In genomic region chr13:76992548-76993001, GRCh38 we compare ENCODE assay signal across 9 cellular contexts. TPM values are rescaled to one million over a fixed set of nuclear protein-coding genes. Genes with fewer than 3 reads are reported as not detected.
DNase-seq lines count a peak whose midpoint lies in the region; ATAC-seq and TF ChIP-seq lines count a peak whose summit lies in the region.
"Had no signal": no experiment of that assay in that cellular context is flagged by ENCODE, and none has a peak within 500 bp of the region (broad histone marks: within the 10 kb centered on the region; RNA-seq: fewer than 3 reads in every experiment).

No MANE protein-coding gene starts in this region.

- peak; percentile 4 for ATAC-seq in HG02840 (IDR thresholded peaks at IDR 0.05; ENCODE audit: low FRiP score, unreplicated experiment)

- peak overlapping the region; percentile 77 for H3K4me3 Mint-ChIP-seq in Caco-2 (ENCODE audit: unreplicated experiment)

- H3K27me3 Mint-ChIP-seq in Caco-2 (ENCODE audit: insufficient read depth, unreplicated experiment): no peaks in the 10 kb centered on the region

- WGBS in mesodermal cell (ENCODE audit: insufficient coverage in 2 of 2), 2 experiments: 1% methylated on average over 20 of the region's 20 CpGs

- TF ChIP-seq CTCF in Caco-2 (IDR thresholded peaks at IDR 0.05; ENCODE audit: insufficient read depth in 1 of 2, low read depth in 1 of 2, low read length in 1 of 2, severe bottlenecking in 1 of 2, unreplicated experiment in 1 of 2): no peak

- H3K9me3 Mint-ChIP-seq in Caco-2 (ENCODE audit: unreplicated experiment): no peaks in the 10 kb centered on the region

- CTCF ChIA-PET in Caco-2 (lab: Charles Lee): interaction anchor here (0.5 kb wide), 1 partner anchor 50 kb away, joined by 4 read pairs; no protein-coding TSS in a partner anchor

- peak overlapping the region; percentile 76 for H3K27ac Mint-ChIP-seq in Caco-2 (ENCODE audit: unreplicated experiment)

- H3K27ac ChIP-seq in effector memory CD4-positive, alpha-beta T cell (ENCODE audit: insufficient read depth, low read length, poor library complexity, severe bottlenecking): peak overlapping the region; percentile 96
- H3K27ac ChIP-seq in mesodermal cell (ENCODE audit: low read depth, low read length, severe bottlenecking) (peak overlapping the region; percentile 80), temporal lobe (ENCODE audit: low read depth, low read length) (peak overlapping the region; percentile 78)

- no peaks in the 10 kb centered on the region for H3K9me3 ChIP-seq in Caco-2
- no peaks in the 10 kb centered on the region for H3K9me3 ChIP-seq in effector memory CD4-positive, alpha-beta T cell (ENCODE audit: control insufficient read depth, low read length)
- no peaks in the 10 kb centered on the region for H3K9me3 ChIP-seq in mesodermal cell (ENCODE audit: control insufficient read depth, low read length)

- H3K36me3 ChIP-seq in Caco-2 (ENCODE audit: control insufficient read depth, insufficient read depth, low read length) (no peaks in the 10 kb centered on the region), mesodermal cell (ENCODE audit: control insufficient read depth, insufficient read depth, low read length) (peaks cover 11% of the 10 kb centered on the region)
- no peaks in the 10 kb centered on the region for H3K36me3 ChIP-seq in effector memory CD4-positive, alpha-beta T cell (ENCODE audit: control insufficient read depth, insufficient read depth, low read length)

- peak overlapping the region; percentile 74 for H3K4me3 ChIP-seq in Caco-2 (ENCODE audit: low read depth, low read length)
- peak overlapping the region; percentile 86 for H3K4me3 ChIP-seq in effector memory CD4-positive, alpha-beta T cell (ENCODE audit: insufficient read depth, low read depth, low read length, poor library complexity, severe bottlenecking)
- peak overlapping the region; percentile 79 for H3K4me3 ChIP-seq in mesodermal cell (ENCODE audit: extremely low read depth, insufficient read depth, low read length, poor library complexity, severe bottlenecking)

- no peaks in the 10 kb centered on the region for H3K27me3 ChIP-seq in Caco-2 (replicated peaks; ENCODE audit: control insufficient read depth, insufficient read depth, low read length)
- no peaks in the 10 kb centered on the region for H3K27me3 ChIP-seq in effector memory CD4-positive, alpha-beta T cell (replicated peaks; ENCODE audit: control insufficient read depth, insufficient read depth, low read length, poor library complexity, severe bottlenecking)

- intact Hi-C loops in Caco-2 (cut with micrococcal nuclease; ENCODE audit: unreplicated experiment): loop anchor here (1.0 kb wide), 1 partner anchor 35 kb away; the partner anchor contains the start of gene FBXL3

- peak in 1 of 2 experiments; percentile 46 for DNase-seq in Caco-2
- DNase-seq in T-helper 22 cell (ENCODE audit: low read depth): peak; percentile 12
- peak in 1 of 3 donors; percentile 15 for DNase-seq in effector memory CD4-positive, alpha-beta T cell
- no peak for DNase-seq in SHP77 treated with DMSO at 0.1 percent for 48 hours (lab: John Stamatoyannopoulos, UW)
- DNase-seq in cortex of kidney (lab: John Stamatoyannopoulos, UW): no peak

- H3K4me1 ChIP-seq in Caco-2 (peaks cover 10% of the 10 kb centered on the region), mesodermal cell (ENCODE audit: control insufficient read depth, insufficient read depth, low read length, poor library complexity, severe bottlenecking) (peaks cover 5% of the 10 kb centered on the region)
- H3K4me1 ChIP-seq in effector memory CD4-positive, alpha-beta T cell (ENCODE audit: control insufficient read depth, insufficient read depth, low read length, poor library complexity, severe bottlenecking): peaks cover 29% of the 10 kb centered on the region

- peaks cover 14% of the 10 kb centered on the region for H3K36me3 Mint-ChIP-seq in Caco-2 (ENCODE audit: insufficient read depth, unreplicated experiment)

- BruUV-seq in Caco-2 (replicated peaks; lab: Mats Ljungman, UMichigan): TSS peak; percentile 51

- H3K4me1 Mint-ChIP-seq in Caco-2 (ENCODE audit: low read depth, unreplicated experiment): peaks cover 19% of the 10 kb centered on the region

- POLR2A ChIA-PET in Caco-2 (lab: Charles Lee): interaction anchor here (0.5 to 0.9 kb wide), 3 partner anchors 11 to 49 kb away, joined by 5 to 8 read pairs (median 7); partner anchors contain the start of gene FBXL3

RNA-seq across cellular contexts. Expression of gene CLN5, which starts 0.7 kb away (rescaled TPM):
- total RNA-seq in Caco-2 (2022) (15.4 and 20.1 TPM in 2 replicates), temporal lobe (20.7 TPM)
- 13.2 TPM for polyA plus RNA-seq in mesodermal cell (2013, experiment 1 of 2)
- 13.9 TPM for polyA plus RNA-seq in mesodermal cell (2013, experiment 2 of 2)

RNA-seq across cellular contexts. Expression of gene FBXL3, which starts 34.4 kb away (rescaled TPM):
- 26.0 and 31.8 TPM in 2 replicates for total RNA-seq in Caco-2 (2022)
- polyA plus RNA-seq in mesodermal cell (2013, experiment 1 of 2): 27.1 TPM
- 28.9 TPM for polyA plus RNA-seq in mesodermal cell (2013, experiment 2 of 2)
- 83.6 TPM for total RNA-seq in temporal lobe

RNA-seq across cellular contexts. Expression of gene ACOD1, which starts 44.3 kb away (rescaled TPM):
- total RNA-seq in Caco-2 (2022) (not detected in 2 replicates), temporal lobe (under 0.01 TPM)
- polyA plus RNA-seq in mesodermal cell (2013, experiment 1 of 2): not detected
- polyA plus RNA-seq in mesodermal cell (2013, experiment 2 of 2): not detected
- total RNA-seq: SK-MEL-5 had no signal
